Comparison of ENCODE assay signal across 2 cellular contexts in the genomic region with DNA sequence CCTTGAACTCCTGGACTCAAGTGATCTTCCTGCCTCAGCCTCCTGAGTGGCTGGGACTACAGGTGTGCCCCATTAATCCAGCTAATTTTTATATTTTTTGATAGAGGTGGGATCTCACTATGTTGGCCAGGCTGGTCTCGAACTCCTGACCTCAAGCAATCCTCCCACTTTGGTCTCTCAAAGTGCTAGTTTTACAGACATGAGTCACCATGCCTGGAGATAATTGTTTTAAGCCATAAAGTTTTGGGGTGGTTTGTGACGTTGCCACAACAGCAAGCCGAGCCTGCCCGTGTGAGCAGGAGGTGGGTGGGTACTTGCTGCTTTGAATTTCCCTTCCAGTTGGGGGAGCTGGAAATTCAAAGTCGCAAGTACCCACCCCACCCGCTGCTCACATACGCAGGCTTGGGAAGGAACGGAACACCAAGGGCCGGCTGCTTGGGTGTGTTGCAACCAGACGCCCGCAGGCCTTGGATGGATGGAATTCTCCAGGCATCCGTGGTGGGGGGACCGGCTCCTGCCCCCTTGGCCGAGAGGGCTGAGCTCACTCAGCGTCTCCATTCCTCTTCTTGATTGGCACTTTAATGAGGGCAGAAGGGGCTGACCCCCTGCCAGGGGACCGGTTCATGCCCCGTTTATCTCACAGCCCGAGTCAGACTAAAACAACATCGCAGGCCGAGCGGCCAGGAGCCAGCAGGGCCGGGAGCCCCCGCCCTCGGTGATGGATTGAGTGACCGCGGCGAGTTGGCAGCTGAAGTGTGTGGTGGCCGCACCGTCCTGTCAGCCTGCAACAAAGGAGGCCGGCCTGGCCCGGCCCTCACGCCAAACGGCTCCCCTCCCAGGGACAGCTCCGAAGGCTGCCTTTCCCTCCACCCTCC.
TF ChIP-seq lines count a peak whose summit lies in the region.

No MANE protein-coding gene starts in this region.

TF ChIP-seq in H1, 55 proteins besides CTCF, POLR2A, EP300 and RAD21:
- TF ChIP-seq HDAC2 (IDR thresholded peaks at IDR 0.05; ENCODE audit: borderline replicate concordance in 1 of 2, low read depth in 2 of 2, low read length in 2 of 2) (0 out of 4 replicates have a peak, but pooled peaks of 1 of the 2 experiments have one; percentile 18), SIX5 (IDR thresholded peaks at IDR 0.05; ENCODE audit: low read depth, low read length) (no peak), CREB1 (IDR thresholded peaks at IDR 0.05) (no peak), KDM1A (IDR thresholded peaks at IDR 0.05; ENCODE audit: borderline replicate concordance, low read length) (peak; percentile 91), RBBP5 (IDR thresholded peaks at IDR 0.05; ENCODE audit: borderline replicate concordance, low read depth, low read length) (peak; percentile 45; the same call in 1 of the 2 replicates), CBX8 (IDR thresholded peaks at IDR 0.05; ENCODE audit: borderline replicate concordance, low read depth, low read length) (no peak), GABPA (IDR thresholded peaks at IDR 0.05; ENCODE audit: borderline replicate concordance, insufficient read depth, low read length) (0 out of 2 replicates have a peak, but pooled peaks have one; percentile 11), CEBPB (IDR thresholded peaks at IDR 0.05; ENCODE audit: low read depth, low read length) (peak; percentile 84)

TF ChIP-seq in HepG2, 621 proteins besides CTCF, POLR2A, EP300 and RAD21 (continues in another document):
- TF ChIP-seq NR3C1 (CRISPR knock-in tag; IDR thresholded peaks at IDR 0.05) (no peak), TEAD2 (CRISPR knock-in tag; IDR thresholded peaks at IDR 0.05) (0 out of 2 replicates have a peak, but pooled peaks have one; percentile 14), TMF1 (CRISPR knock-in tag; IDR thresholded peaks at IDR 0.05; ENCODE audit: low read depth) (no peak), ZKSCAN8 (CRISPR knock-in tag; IDR thresholded peaks at IDR 0.05; ENCODE audit: borderline replicate concordance) (0 out of 2 replicates have a peak, but pooled peaks have one; percentile 7), SRY (CRISPR knock-in tag; IDR thresholded peaks at IDR 0.05) (no peak), PHF5A (CRISPR knock-in tag; IDR thresholded peaks at IDR 0.05; ENCODE audit: low read depth, unreplicated experiment) (no peak), ARNT (IDR thresholded peaks at IDR 0.05) (no peak), ZNF768 (CRISPR knock-in tag; IDR thresholded peaks at IDR 0.05) (no peak), SMARCE1 (IDR thresholded peaks at IDR 0.05; ENCODE audit: borderline replicate concordance) (no peak), TGIF2 (CRISPR knock-in tag; IDR thresholded peaks at IDR 0.05) (no peak), ZNF3 (CRISPR knock-in tag; IDR thresholded peaks at IDR 0.05) (no peak), ZNF83 (CRISPR knock-in tag; IDR thresholded peaks at IDR 0.05; ENCODE audit: borderline replicate concordance) (no peak), ZNF224 (CRISPR knock-in tag; IDR thresholded peaks at IDR 0.05) (0 out of 2 replicates have a peak, but pooled peaks have one; percentile 17), SUZ12 (IDR thresholded peaks at IDR 0.05; ENCODE audit: low read depth, low read length) (no peak), RARA (CRISPR knock-in tag; IDR thresholded peaks at IDR 0.05) (0 out of 2 replicates have a peak, but pooled peaks have one; percentile 3), NR1H2 (CRISPR knock-in tag; IDR thresholded peaks at IDR 0.05; ENCODE audit: borderline replicate concordance, low read depth) (no peak), ZNF777 (CRISPR knock-in tag; IDR thresholded peaks at IDR 0.05) (peak; percentile 70), ZNF446 (CRISPR knock-in tag; IDR thresholded peaks at IDR 0.05) (no peak), ZBTB38 (CRISPR knock-in tag; IDR thresholded peaks at IDR 0.05) (no peak), TAF1 (CRISPR knock-in tag; IDR thresholded peaks at IDR 0.05) (no peak), CENPT (CRISPR knock-in tag; IDR thresholded peaks at IDR 0.05; ENCODE audit: low read depth) (no peak), ZBTB7A (CRISPR knock-in tag; IDR thresholded peaks at IDR 0.05) (no peak), MBNL3 (CRISPR knock-in tag; conservative IDR thresholded peaks at IDR 0.05) (no peak), ZNF577 (CRISPR knock-in tag; IDR thresholded peaks at IDR 0.05; ENCODE audit: borderline replicate concordance, low read depth) (no peak), ZNF510 (CRISPR knock-in tag; IDR thresholded peaks at IDR 0.05; ENCODE audit: low read depth) (no peak)
- TF ChIP-seq, protein P1, sequence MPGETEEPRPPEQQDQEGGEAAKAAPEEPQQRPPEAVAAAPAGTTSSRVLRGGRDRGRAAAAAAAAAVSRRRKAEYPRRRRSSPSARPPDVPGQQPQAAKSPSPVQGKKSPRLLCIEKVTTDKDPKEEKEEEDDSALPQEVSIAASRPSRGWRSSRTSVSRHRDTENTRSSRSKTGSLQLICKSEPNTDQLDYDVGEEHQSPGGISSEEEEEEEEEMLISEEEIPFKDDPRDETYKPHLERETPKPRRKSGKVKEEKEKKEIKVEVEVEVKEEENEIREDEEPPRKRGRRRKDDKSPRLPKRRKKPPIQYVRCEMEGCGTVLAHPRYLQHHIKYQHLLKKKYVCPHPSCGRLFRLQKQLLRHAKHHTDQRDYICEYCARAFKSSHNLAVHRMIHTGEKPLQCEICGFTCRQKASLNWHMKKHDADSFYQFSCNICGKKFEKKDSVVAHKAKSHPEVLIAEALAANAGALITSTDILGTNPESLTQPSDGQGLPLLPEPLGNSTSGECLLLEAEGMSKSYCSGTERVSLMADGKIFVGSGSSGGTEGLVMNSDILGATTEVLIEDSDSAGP (CRISPR knock-in tag; IDR thresholded peaks at IDR 0.05; ENCODE audit: borderline replicate concordance), result peak; percentile 43; the same call in 1 of the 2 replicates
- TF ChIP-seq, protein P2, sequence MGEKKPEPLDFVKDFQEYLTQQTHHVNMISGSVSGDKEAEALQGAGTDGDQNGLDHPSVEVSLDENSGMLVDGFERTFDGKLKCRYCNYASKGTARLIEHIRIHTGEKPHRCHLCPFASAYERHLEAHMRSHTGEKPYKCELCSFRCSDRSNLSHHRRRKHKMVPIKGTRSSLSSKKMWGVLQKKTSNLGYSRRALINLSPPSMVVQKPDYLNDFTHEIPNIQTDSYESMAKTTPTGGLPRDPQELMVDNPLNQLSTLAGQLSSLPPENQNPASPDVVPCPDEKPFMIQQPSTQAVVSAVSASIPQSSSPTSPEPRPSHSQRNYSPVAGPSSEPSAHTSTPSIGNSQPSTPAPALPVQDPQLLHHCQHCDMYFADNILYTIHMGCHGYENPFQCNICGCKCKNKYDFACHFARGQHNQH (CRISPR knock-in tag; IDR thresholded peaks at IDR 0.05), result no peak
- TF ChIP-seq, protein P3, sequence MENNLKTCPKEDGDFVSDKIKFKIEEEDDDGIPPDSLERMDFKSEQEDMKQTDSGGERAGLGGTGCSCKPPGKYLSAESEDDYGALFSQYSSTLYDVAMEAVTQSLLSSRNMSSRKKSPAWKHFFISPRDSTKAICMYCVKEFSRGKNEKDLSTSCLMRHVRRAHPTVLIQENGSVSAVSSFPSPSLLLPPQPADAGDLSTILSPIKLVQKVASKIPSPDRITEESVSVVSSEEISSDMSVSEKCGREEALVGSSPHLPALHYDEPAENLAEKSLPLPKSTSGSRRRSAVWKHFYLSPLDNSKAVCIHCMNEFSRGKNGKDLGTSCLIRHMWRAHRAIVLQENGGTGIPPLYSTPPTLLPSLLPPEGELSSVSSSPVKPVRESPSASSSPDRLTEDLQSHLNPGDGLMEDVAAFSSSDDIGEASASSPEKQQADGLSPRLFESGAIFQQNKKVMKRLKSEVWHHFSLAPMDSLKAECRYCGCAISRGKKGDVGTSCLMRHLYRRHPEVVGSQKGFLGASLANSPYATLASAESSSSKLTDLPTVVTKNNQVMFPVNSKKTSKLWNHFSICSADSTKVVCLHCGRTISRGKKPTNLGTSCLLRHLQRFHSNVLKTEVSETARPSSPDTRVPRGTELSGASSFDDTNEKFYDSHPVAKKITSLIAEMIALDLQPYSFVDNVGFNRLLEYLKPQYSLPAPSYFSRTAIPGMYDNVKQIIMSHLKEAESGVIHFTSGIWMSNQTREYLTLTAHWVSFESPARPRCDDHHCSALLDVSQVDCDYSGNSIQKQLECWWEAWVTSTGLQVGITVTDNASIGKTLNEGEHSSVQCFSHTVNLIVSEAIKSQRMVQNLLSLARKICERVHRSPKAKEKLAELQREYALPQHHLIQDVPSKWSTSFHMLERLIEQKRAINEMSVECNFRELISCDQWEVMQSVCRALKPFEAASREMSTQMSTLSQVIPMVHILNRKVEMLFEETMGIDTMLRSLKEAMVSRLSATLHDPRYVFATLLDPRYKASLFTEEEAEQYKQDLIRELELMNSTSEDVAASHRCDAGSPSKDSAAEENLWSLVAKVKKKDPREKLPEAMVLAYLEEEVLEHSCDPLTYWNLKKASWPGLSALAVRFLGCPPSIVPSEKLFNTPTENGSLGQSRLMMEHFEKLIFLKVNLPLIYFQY (CRISPR knock-in tag; IDR thresholded peaks at IDR 0.05; ENCODE audit: borderline replicate concordance), result no peak
- TF ChIP-seq, protein P4, sequence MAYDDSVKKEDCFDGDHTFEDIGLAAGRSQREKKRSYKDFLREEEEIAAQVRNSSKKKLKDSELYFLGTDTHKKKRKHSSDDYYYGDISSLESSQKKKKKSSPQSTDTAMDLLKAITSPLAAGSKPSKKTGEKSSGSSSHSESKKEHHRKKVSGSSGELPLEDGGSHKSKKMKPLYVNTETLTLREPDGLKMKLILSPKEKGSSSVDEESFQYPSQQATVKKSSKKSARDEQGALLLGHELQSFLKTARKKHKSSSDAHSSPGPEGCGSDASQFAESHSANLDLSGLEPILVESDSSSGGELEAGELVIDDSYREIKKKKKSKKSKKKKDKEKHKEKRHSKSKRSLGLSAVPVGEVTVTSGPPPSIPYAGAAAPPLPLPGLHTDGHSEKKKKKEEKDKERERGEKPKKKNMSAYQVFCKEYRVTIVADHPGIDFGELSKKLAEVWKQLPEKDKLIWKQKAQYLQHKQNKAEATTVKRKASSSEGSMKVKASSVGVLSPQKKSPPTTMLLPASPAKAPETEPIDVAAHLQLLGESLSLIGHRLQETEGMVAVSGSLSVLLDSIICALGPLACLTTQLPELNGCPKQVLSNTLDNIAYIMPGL (CRISPR knock-in tag; IDR thresholded peaks at IDR 0.05; ENCODE audit: borderline replicate concordance in 1 of 2, low read depth in 1 of 2), result 0 out of 4 replicates have a peak, but pooled peaks of 1 of the 2 experiments have one; percentile 25
- TF ChIP-seq, protein P5, sequence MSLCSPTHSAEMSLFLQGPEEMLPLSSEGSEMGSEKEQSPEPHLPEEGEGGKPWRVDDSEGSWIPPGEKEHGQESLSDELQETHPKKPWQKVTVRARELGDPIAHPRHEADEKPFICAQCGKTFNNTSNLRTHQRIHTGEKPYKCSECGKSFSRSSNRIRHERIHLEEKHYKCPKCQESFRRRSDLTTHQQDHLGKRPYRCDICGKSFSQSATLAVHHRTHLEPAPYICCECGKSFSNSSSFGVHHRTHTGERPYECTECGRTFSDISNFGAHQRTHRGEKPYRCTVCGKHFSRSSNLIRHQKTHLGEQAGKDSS (CRISPR knock-in tag; IDR thresholded peaks at IDR 0.05; ENCODE audit: borderline replicate concordance, low read depth), result no peak
- TF ChIP-seq, protein P6, sequence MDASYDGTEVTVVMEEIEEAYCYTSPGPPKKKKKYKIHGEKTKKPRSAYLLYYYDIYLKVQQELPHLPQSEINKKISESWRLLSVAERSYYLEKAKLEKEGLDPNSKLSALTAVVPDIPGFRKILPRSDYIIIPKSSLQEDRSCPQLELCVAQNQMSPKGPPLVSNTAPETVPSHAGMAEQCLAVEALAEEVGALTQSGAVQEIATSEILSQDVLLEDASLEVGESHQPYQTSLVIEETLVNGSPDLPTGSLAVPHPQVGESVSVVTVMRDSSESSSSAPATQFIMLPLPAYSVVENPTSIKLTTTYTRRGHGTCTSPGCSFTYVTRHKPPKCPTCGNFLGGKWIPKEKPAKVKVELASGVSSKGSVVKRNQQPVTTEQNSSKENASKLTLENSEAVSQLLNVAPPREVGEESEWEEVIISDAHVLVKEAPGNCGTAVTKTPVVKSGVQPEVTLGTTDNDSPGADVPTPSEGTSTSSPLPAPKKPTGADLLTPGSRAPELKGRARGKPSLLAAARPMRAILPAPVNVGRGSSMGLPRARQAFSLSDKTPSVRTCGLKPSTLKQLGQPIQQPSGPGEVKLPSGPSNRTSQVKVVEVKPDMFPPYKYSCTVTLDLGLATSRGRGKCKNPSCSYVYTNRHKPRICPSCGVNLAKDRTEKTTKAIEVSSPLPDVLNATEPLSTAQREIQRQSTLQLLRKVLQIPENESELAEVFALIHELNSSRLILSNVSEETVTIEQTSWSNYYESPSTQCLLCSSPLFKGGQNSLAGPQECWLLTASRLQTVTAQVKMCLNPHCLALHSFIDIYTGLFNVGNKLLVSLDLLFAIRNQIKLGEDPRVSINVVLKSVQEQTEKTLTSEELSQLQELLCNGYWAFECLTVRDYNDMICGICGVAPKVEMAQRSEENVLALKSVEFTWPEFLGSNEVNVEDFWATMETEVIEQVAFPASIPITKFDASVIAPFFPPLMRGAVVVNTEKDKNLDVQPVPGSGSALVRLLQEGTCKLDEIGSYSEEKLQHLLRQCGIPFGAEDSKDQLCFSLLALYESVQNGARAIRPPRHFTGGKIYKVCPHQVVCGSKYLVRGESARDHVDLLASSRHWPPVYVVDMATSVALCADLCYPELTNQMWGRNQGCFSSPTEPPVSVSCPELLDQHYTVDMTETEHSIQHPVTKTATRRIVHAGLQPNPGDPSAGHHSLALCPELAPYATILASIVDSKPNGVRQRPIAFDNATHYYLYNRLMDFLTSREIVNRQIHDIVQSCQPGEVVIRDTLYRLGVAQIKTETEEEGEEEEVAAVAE (CRISPR knock-in tag; IDR thresholded peaks at IDR 0.05; ENCODE audit: borderline replicate concordance), result no peak
- TF ChIP-seq, protein P7, sequence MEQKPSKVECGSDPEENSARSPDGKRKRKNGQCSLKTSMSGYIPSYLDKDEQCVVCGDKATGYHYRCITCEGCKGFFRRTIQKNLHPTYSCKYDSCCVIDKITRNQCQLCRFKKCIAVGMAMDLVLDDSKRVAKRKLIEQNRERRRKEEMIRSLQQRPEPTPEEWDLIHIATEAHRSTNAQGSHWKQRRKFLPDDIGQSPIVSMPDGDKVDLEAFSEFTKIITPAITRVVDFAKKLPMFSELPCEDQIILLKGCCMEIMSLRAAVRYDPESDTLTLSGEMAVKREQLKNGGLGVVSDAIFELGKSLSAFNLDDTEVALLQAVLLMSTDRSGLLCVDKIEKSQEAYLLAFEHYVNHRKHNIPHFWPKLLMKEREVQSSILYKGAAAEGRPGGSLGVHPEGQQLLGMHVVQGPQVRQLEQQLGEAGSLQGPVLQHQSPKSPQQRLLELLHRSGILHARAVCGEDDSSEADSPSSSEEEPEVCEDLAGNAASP (CRISPR knock-in tag; IDR thresholded peaks at IDR 0.05; ENCODE audit: borderline replicate concordance), result 0 out of 2 replicates have a peak, but pooled peaks have one; percentile 5
- TF ChIP-seq, protein P8, sequence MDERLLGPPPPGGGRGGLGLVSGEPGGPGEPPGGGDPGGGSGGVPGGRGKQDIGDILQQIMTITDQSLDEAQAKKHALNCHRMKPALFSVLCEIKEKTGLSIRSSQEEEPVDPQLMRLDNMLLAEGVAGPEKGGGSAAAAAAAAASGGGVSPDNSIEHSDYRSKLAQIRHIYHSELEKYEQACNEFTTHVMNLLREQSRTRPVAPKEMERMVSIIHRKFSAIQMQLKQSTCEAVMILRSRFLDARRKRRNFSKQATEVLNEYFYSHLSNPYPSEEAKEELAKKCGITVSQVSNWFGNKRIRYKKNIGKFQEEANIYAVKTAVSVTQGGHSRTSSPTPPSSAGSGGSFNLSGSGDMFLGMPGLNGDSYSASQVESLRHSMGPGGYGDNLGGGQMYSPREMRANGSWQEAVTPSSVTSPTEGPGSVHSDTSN (CRISPR knock-in tag; IDR thresholded peaks at IDR 0.05), result no peak
